12 cellular contexts compared by ENCODE assay signal in the genomic region with DNA sequence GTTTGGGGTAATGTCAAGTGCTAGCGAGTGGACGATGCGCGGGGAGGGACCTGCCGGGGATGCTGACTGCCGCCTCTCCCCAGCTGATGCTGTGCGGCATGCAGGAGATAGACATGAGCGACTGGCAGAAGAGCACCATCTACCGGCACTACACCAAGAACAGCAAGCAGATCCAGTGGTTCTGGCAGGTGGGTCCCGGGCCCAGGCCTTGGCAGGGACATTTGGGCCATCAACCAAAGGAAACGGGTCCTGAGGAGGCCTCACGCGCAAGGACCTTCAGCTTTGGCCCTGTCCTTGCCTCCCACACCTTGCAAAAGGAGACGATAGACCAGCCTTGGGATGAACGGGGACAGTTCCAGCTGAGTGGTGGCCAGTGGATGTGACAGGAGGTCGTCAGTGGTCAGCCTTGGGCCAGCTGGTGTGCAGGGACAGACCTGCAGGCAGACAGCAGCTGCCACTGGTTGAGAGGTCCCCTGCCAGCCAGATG. TPM values are rescaled to one million over a fixed set of nuclear protein-coding genes. Genes with fewer than 3 reads are reported as not detected.
A peak's percentile ranks its signal among the peaks of the same experiment; 100 is the strongest.
DNase-seq lines count a peak whose midpoint lies in the region; ATAC-seq, FAIRE-seq and TF ChIP-seq lines count a peak whose summit lies in the region.
"Had no signal": no experiment of that assay in that cellular context is flagged by ENCODE, and none has a peak within 500 bp of the region (broad histone marks: within the 10 kb centered on the region; RNA-seq: fewer than 3 reads in every experiment).

No MANE protein-coding gene starts in this region.

- H3K27ac ChIP-seq in heart left ventricle: no peak overlapping the region
- H3K27ac ChIP-seq in ascending aorta: peak overlapping the region; percentile 96 to 97
- H3K27ac ChIP-seq in thoracic aorta: peak overlapping the region; percentile 96

- H3K27me3 ChIP-seq in heart left ventricle (no peaks in the 10 kb centered on the region), ascending aorta (no peaks in the 10 kb centered on the region), thoracic aorta (replicated peaks; ENCODE audit: insufficient read depth) (no peaks in the 10 kb centered on the region)

- H3K9me3 ChIP-seq in heart left ventricle (no peaks in the 10 kb centered on the region), ascending aorta (no peaks in the 10 kb centered on the region), thoracic aorta (no peaks in the 10 kb centered on the region)

- intact Hi-C loops in cardiac septum (cut with DNase I): no loop called here
- intact Hi-C loops in heart left ventricle (cut with DNase I): no loop called here
- intact Hi-C loops in ascending aorta (cut with DNase I): no loop called here

- no peak for TF ChIP-seq POLR2A in heart left ventricle (IDR thresholded peaks at IDR 0.05)

- H3K36me3 ChIP-seq in heart left ventricle: peaks cover 0 to 92% (median 84%) of the 10 kb centered on the region in 9 donors
- peaks cover 78 to 90% of the 10 kb centered on the region in 2 donors for H3K36me3 ChIP-seq in ascending aorta
- peaks cover 67% of the 10 kb centered on the region for H3K36me3 ChIP-seq in thoracic aorta

- TF ChIP-seq CTCF in heart left ventricle (IDR thresholded peaks at IDR 0.05): peak in 4 of 12 donors; percentile 4 to 32 (median 12)
- TF ChIP-seq CTCF in ascending aorta (IDR thresholded peaks at IDR 0.05): peak in 2 of 3 experiments; percentile 14 to 19
- no peak for TF ChIP-seq CTCF in thoracic aorta (IDR thresholded peaks at IDR 0.05)

- WGBS in heart left ventricle, 4 donors: 79 to 91% (median 88%) methylated on average over 14 to 16 of the region's 16 CpGs

- H3K4me3 ChIP-seq in heart left ventricle (no peak overlapping the region), ascending aorta (no peak overlapping the region), thoracic aorta (no peak overlapping the region)

- ATAC-seq in heart left ventricle (no peak), thoracic aorta (ENCODE audit: insufficient number of reproducible peaks, low FRiP score, low read depth) (no peak)

- no peak for FAIRE-seq in urothelium cell line (lab: Jason Lieb, UNC)
- FAIRE-seq: GM12892 had no signal

- DNase-seq in cardiac septum (ENCODE audit: low spot score) (peak; percentile 75), heart left ventricle (no peak), ascending aorta (ENCODE audit: low spot score in 2 of 2) (no peak), iPS-NIHi11 (ENCODE audit: low spot score) (peak; percentile 55), thoracic aorta (ENCODE audit: low spot score) (no peak), UCSD-AML1 (lab: John Stamatoyannopoulos, UW; ENCODE audit: unreplicated experiment) (no peak), urothelium cell line (ENCODE audit: low spot score) (no peak), DMS153 treated with DMSO at 0.1 percent for 48 hours (lab: John Stamatoyannopoulos, UW; ENCODE audit: unreplicated experiment) (no peak)
- DNase-seq: activated CD4-positive, alpha-beta T cell treated with anti-CD3 and anti-CD28 coated beads, Interleukin-2, amount 50 U/mL, for 1 hour; AML-193; stimulated activated naive CD4-positive, alpha-beta T cell had no signal

- H3K4me1 ChIP-seq in heart left ventricle: peaks cover 0 to 7% (median 0%) of the 10 kb centered on the region in 12 donors
- peaks cover 14 to 32% of the 10 kb centered on the region in 2 donors for H3K4me1 ChIP-seq in ascending aorta
- peaks cover 17 to 97% of the 10 kb centered on the region in 2 donors for H3K4me1 ChIP-seq in thoracic aorta (ENCODE audit: control insufficient read depth in 1 of 2, low read depth in 2 of 2)

RNA-seq across cellular contexts. Expression of a gene that starts 13.6 kb away (rescaled TPM):
- total RNA-seq in cardiac septum: 0.13 TPM
- total RNA-seq in heart left ventricle: 1 to 10 TPM in 1 of 9 donors, under 1 TPM in 3, not detected in 5; 0.09 to 1.1 (median 0.17) TPM
- under 1 TPM; 0.08 to 0.10 TPM for polyA plus RNA-seq in heart left ventricle
- total RNA-seq in ascending aorta: 25.2 TPM
- total RNA-seq in thoracic aorta: 10 to 100 TPM; 12.4 to 21.9 TPM

Comparison
In these comparisons a context has a peak if more than half of its experiments do, and no peak if none do; other contexts are left out.
1. DNase-seq: peak in cardiac septum (single experiment) and iPS-NIHi11 (single experiment); none in heart left ventricle (0 of 5), ascending aorta (0 of 2), thoracic aorta (single experiment), UCSD-AML1 (single experiment), urothelium cell line (single experiment) and DMS153 treated with DMSO at 0.1 percent for 48 hours (single experiment).
2. H3K27ac ChIP-seq: peak in ascending aorta (2 of 2) and thoracic aorta (2 of 2); none in heart left ventricle (0 of 12).
3. RNA of a gene that starts 13.6 kb away (total RNA-seq): 25.2 TPM in ascending aorta (single experiment) and 12.4 to 21.9 TPM in thoracic aorta; 0.13 TPM in cardiac septum (single experiment) and 0.09 to 1.1 TPM in heart left ventricle; every median in the first group is over 4 times any median in the second.